Comparison of ENCODE assay signal across 12 cellular contexts in the genomic region with DNA sequence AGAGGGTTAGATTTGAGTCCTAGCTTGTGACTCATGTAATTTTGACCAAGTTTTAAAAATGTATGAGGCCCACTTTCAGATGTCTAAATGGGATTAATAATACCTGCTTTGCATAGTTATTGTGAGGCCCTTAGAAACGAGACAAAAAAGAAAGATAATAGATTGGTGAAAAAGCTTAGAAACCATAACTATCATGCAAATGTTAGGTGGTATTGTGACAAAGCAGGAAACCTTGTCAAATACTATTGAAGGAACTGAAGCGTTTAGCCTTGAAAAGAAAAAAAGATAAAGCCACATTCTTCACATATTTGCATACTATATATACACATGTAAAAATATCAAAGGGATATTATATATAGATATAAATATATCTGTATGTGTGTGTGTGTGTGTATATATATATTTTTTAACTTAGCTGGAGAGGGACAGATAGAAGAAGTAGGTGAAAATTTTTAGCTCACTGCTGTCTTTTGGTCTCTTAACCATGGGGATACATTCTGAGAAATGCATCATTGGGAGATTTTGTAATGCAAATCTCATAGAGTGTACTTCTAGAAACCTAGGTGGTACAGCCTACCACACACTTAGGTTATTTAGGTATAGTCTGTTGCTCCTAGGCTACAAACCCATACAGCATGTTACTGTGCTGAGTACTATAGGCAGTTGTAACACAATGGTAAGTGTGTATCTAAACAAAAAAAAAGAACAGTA.
DNase-seq lines count a peak whose midpoint lies in the region; ATAC-seq and TF ChIP-seq lines count a peak whose summit lies in the region.
"Had no signal": no experiment of that assay in that cellular context is flagged by ENCODE, and none has a peak within 500 bp of the region (broad histone marks: within the 10 kb centered on the region; RNA-seq: fewer than 3 reads in every experiment).

No MANE protein-coding gene starts in this region.

- peaks cover 9% of the 10 kb centered on the region for H3K4me1 Mint-ChIP-seq in memory B cell

- no peak overlapping the region for H3K27ac Mint-ChIP-seq in memory B cell

- no peak overlapping the region for H2AFZ ChIP-seq in osteoblast (ENCODE audit: low read length)

- TF ChIP-seq CTCF in osteoblast (IDR thresholded peaks at IDR 0.05; ENCODE audit: extremely low read depth, low read depth, low read length): no peak

- H3K4me3 Mint-ChIP-seq in memory B cell: no peak overlapping the region

- H4K20me1 ChIP-seq in osteoblast (ENCODE audit: insufficient read depth, low read length): no peaks in the 10 kb centered on the region

- DNase-seq in memory B cell (ENCODE audit: low spot score in 2 of 2) (no peak), osteoblast (ENCODE audit: insufficient read length, low spot score, missing footprints) (no peak), NAMALWA (ENCODE audit: low spot score) (no peak)
- DNase-seq in stimulated activated naive CD4-positive, alpha-beta T cell treated with Interleukin-2 at 50 U/mL for 16 hours (lab: John Stamatoyannopoulos, UW): no peak
- no peak for DNase-seq in activated CD8-positive, alpha-beta memory T cell treated with anti-CD3 and anti-CD28 coated beads for 24 hours
- DNase-seq: Caco-2, NCI-H1694 treated with DMSO at 0.1 percent for 48 hours, PC-3, T-helper 9 cell had no signal

- H3K9me3 Mint-ChIP-seq in memory B cell: no peaks in the 10 kb centered on the region

- H3K9me3 ChIP-seq in osteoblast (ENCODE audit: low read depth, low read length): no peaks in the 10 kb centered on the region
- H3K9me3 ChIP-seq: Caco-2 had no signal

- H3K27ac ChIP-seq in osteoblast (ENCODE audit: low read depth, low read length): no peak overlapping the region

- H3K27me3 Mint-ChIP-seq in memory B cell: no peaks in the 10 kb centered on the region

- H3K4me3 ChIP-seq in osteoblast (ENCODE audit: insufficient read depth, low read length): no peak overlapping the region

- no peaks in the 10 kb centered on the region for H3K27me3 ChIP-seq in osteoblast (ENCODE audit: insufficient read depth, low read length)

- H3K36me3 Mint-ChIP-seq in memory B cell: peaks cover 45% of the 10 kb centered on the region

- H3K4me1 ChIP-seq in osteoblast (ENCODE audit: insufficient read depth, low read length): no peaks in the 10 kb centered on the region
- H3K4me1 ChIP-seq: Caco-2 had no signal

- H3K79me2 ChIP-seq in osteoblast (ENCODE audit: insufficient read depth, low read length): no peaks in the 10 kb centered on the region

- ATAC-seq in GM18907 (IDR thresholded peaks at IDR 0.05; ENCODE audit: unreplicated experiment) (peak; percentile 76), GM21825 (IDR thresholded peaks at IDR 0.05; ENCODE audit: unreplicated experiment) (peak; percentile 78), HG03354 (IDR thresholded peaks at IDR 0.05; ENCODE audit: poor library complexity, severe bottlenecking, unreplicated experiment) (peak; percentile 83), memory B cell (ENCODE audit: low read depth) (peak; percentile 39)
- ATAC-seq: PC-3 had no signal

- no peak overlapping the region for H3K4me2 ChIP-seq in osteoblast (ENCODE audit: insufficient read depth, low read length)

- H3K36me3 ChIP-seq in osteoblast (ENCODE audit: insufficient read depth, low read length): no peaks in the 10 kb centered on the region
